In genomic region chr20:35615667-35616464, GRCh38 we compare ENCODE assay signal across 8 cellular contexts. TPM values are rescaled to one million over a fixed set of nuclear protein-coding genes. Genes with fewer than 3 reads are reported as not detected.
DNase-seq lines count a peak whose midpoint lies in the region; ATAC-seq and TF ChIP-seq lines count a peak whose summit lies in the region.

SPAG4 (plus strand) TSS chr20:35615829; CDS start chr20:35616004, 175 bp downstream.

- H3K23ac ChIP-seq in IMR-90 (ENCODE audit: low read depth, low read length) = no peak within 1 kb of the TSS; the same call in 1 of the 2 replicates

- H3K4ac ChIP-seq in IMR-90 (ENCODE audit: low read depth, low read length) = peak within 1 kb of the TSS; percentile 73

- H3K27me3 Mint-ChIP-seq in Calu3 (ENCODE audit: unreplicated experiment) = no peaks in the 10 kb centered on the region
- no peaks in the 10 kb centered on the region for H3K27me3 Mint-ChIP-seq in activated T-cell treated with anti-CD3 and anti-CD28 coated beads, Interleukin-2, amount 50 U/mL, for 72 hours (ENCODE audit: low read depth)
- H3K27me3 Mint-ChIP-seq in naive thymus-derived CD4-positive, alpha-beta T cell = peaks cover 0 to 3% (median 0%) of the 10 kb centered on the region in 5 donors

- intact Hi-C loops in Calu3 (cut with micrococcal nuclease; ENCODE audit: unreplicated experiment) (loop anchor here (5.0 kb wide), 3 partner anchors 46 to 266 kb away; partner anchors contain the start of genes CPNE1 and RBM12), IMR-90 (cut with micrococcal nuclease) (loop anchor here (10.0 kb wide), 1 partner anchor 101 kb away; no protein-coding TSS in a partner anchor), PC-9 (cut with micrococcal nuclease; ENCODE audit: unreplicated experiment) (loop anchor here (1.0 to 5.0 kb wide), 7 partner anchors 40 to 164 kb away; partner anchors contain the start of genes NFS1 and ROMO1), esophagus squamous epithelium (cut with DNase I) (no loop called here)
- intact Hi-C loops in naive thymus-derived CD4-positive, alpha-beta T cell (cut with micrococcal nuclease) = loop anchor here (1.0 to 5.0 kb wide), 19 partner anchors 15 to 1623 kb away; partner anchors contain the start of genes CPNE1 (in 2 of the 2), ERGIC3 (in 2 of the 2), RBM12 (in 2 of the 2) and RBM39 (in 2 of the 2)

- CTCF ChIA-PET in Calu3 (lab: Charles Lee) = interaction anchor here (0.6 to 1.5 kb wide), 18 partner anchors 9 to 732 kb away, joined by 3 to 9 read pairs (median 4); partner anchors contain the start of genes CEP250 and ERGIC3
- CTCF ChIA-PET in IMR-90 (lab: Yijun Ruan, JAX) = interaction anchor here (1.6 kb wide), 1 partner anchor 15 kb away, joined by 4 read pairs; no protein-coding TSS in a partner anchor
- CTCF ChIA-PET in PC-9 (lab: Charles Lee) = interaction anchor here (0.5 to 1.0 kb wide), 6 partner anchors 9 to 530 kb away, joined by 3 to 13 read pairs (median 5); no protein-coding TSS in a partner anchor
- CTCF ChIA-PET in naive thymus-derived CD4-positive, alpha-beta T cell (lab: Charles Lee) = interaction anchor here (0.6 to 1.5 kb wide), 3 partner anchors 10 to 54 kb away, joined by 3 to 7 read pairs (median 7); no protein-coding TSS in a partner anchor

- H4K8ac ChIP-seq in IMR-90 (ENCODE audit: low read depth in 2 of 2, low read length in 2 of 2) = peak within 1 kb of the TSS; percentile 78 to 92

- H2AK9ac ChIP-seq in IMR-90 (replicated peaks; ENCODE audit: low read depth, low read length, poor library complexity) = peak within 1 kb of the TSS; percentile 65

- H2BK15ac ChIP-seq in IMR-90 (ENCODE audit: low read depth, low read length) = no peak within 1 kb of the TSS; the same call in 2 of the 3 replicates

- H3K79me2 ChIP-seq in PC-9 (ENCODE audit: low read depth) = peaks cover 11% of the 10 kb centered on the region

- peak within 1 kb of the TSS; percentile 73 for H3K4me2 ChIP-seq in IMR-90 (ENCODE audit: low read depth, low read length)
- H3K4me2 ChIP-seq in PC-9 = peak within 1 kb of the TSS; percentile 100

- BruUV-seq in Calu3 (replicated peaks; lab: Mats Ljungman, UMichigan) (TSS peak; percentile 58), IMR-90 (replicated peaks; lab: Mats Ljungman, UMichigan) (no TSS peak), PC-9 (replicated peaks; lab: Mats Ljungman, UMichigan) (TSS peak; percentile 53)

- no peak within 1 kb of the TSS for H3K56ac ChIP-seq in IMR-90 (ENCODE audit: extremely low read depth, insufficient read depth, low read length)

- dilution Hi-C loops in IMR-90 (cut with HindIII; ENCODE audit: low sequenced_read_pairs, unreplicated experiment) = no loop called here

- 1% methylated on average over 46 of the region's 68 CpGs; no CpG with 5 or more reads in 1 of the 2 experiments for WGBS in IMR-90 (ENCODE audit: extremely low coverage in 2 of 2, insufficient read length in 1 of 2), 2 experiments
- 2% methylated on average over 19 of the region's 68 CpGs; no CpG with 5 or more reads in 1 of the 2 donors for WGBS in esophagus squamous epithelium, 2 donors

- 0 out of 2 replicates have a peak within 1 kb of the TSS, but pooled peaks have one; percentile 19 for H3K14ac ChIP-seq in IMR-90 (replicated peaks; ENCODE audit: low read depth, low read length)

- H3K4me3 ChIP-seq in IMR-90 (ENCODE audit: insufficient read depth, low read depth, low read length) = peak within 1 kb of the TSS; percentile 48
- peak within 1 kb of the TSS; percentile 64 for H3K4me3 ChIP-seq in PC-9
- peak within 1 kb of the TSS; percentile 45 to 75 (median 58) for H3K4me3 ChIP-seq in esophagus squamous epithelium
- H3K4me3 ChIP-seq in naive thymus-derived CD4-positive, alpha-beta T cell (ENCODE audit: low read length) = peak within 1 kb of the TSS; percentile 84

- H3K36me3 Mint-ChIP-seq in Calu3 (ENCODE audit: insufficient read depth, unreplicated experiment) = peaks cover 73% of the 10 kb centered on the region
- H3K36me3 Mint-ChIP-seq in activated T-cell treated with anti-CD3 and anti-CD28 coated beads, Interleukin-2, amount 50 U/mL, for 72 hours (ENCODE audit: insufficient read depth in 2 of 2) = no peaks in the 10 kb centered on the region
- H3K36me3 Mint-ChIP-seq in naive thymus-derived CD4-positive, alpha-beta T cell = no peaks in the 10 kb centered on the region
- H3K36me3 Mint-ChIP-seq in stimulated activated effector memory CD8-positive, alpha-beta T cell treated with anti-CD3 and anti-CD28 coated beads, Interleukin-12 subunit alpha, Interleukin-12 subunit beta, amount 100 ng/mL, for 72 hours = peaks cover 54% of the 10 kb centered on the region

- no peak within 1 kb of the TSS for H3K18ac ChIP-seq in IMR-90 (ENCODE audit: low read depth, low read length)

- H3K4me1 ChIP-seq in IMR-90 (ENCODE audit: control insufficient read depth, insufficient read depth, low read length) (peaks cover 13% of the 10 kb centered on the region), PC-9 (replicated peaks; ENCODE audit: insufficient read depth) (peaks cover 24% of the 10 kb centered on the region), esophagus squamous epithelium (peaks cover 21 to 47% (median 30%) of the 10 kb centered on the region in 3 donors)
- peaks cover 16 to 28% of the 10 kb centered on the region in 2 donors for H3K4me1 ChIP-seq in naive thymus-derived CD4-positive, alpha-beta T cell (ENCODE audit: control insufficient read depth in 2 of 2, insufficient read depth in 2 of 2, low read length in 2 of 2)

- H2AFZ ChIP-seq in IMR-90 (replicated peaks; ENCODE audit: low read length, poor library complexity) (peak within 1 kb of the TSS; percentile 93), PC-9 (peak within 1 kb of the TSS; percentile 93)

- peak within 1 kb of the TSS; percentile 18; the same call in 1 of the 2 replicates for H4K5ac ChIP-seq in IMR-90 (ENCODE audit: low read depth, low read length)

- TF ChIP-seq CTCF in Calu3 (IDR thresholded peaks at IDR 0.05; ENCODE audit: unreplicated experiment) (no peak), IMR-90 (conservative IDR thresholded peaks at IDR 0.05; ENCODE audit: low read depth, low read length) (no peak), PC-9 (conservative IDR thresholded peaks at IDR 0.05) (no peak), esophagus squamous epithelium (IDR thresholded peaks at IDR 0.05) (no peak)

- peaks cover 41% of the 10 kb centered on the region for H3F3A ChIP-seq in PC-9 (ENCODE audit: insufficient read depth, low read depth)

- H3K4me1 Mint-ChIP-seq in Calu3 (ENCODE audit: low read depth, unreplicated experiment) = peaks cover 49% of the 10 kb centered on the region
- peaks cover 55% of the 10 kb centered on the region for H3K4me1 Mint-ChIP-seq in activated T-cell treated with anti-CD3 and anti-CD28 coated beads, Interleukin-2, amount 50 U/mL, for 72 hours (ENCODE audit: low read depth)
- peaks cover 16 to 46% (median 35%) of the 10 kb centered on the region in 7 donors for H3K4me1 Mint-ChIP-seq in naive thymus-derived CD4-positive, alpha-beta T cell
- H3K4me1 Mint-ChIP-seq in stimulated activated effector memory CD8-positive, alpha-beta T cell treated with anti-CD3 and anti-CD28 coated beads, Interleukin-12 subunit alpha, Interleukin-12 subunit beta, amount 100 ng/mL, for 72 hours = peaks cover 53% of the 10 kb centered on the region

- H3K27me3 ChIP-seq in IMR-90 (ENCODE audit: control insufficient read depth, insufficient read depth, low read length) (no peaks in the 10 kb centered on the region), PC-9 (ENCODE audit: insufficient read depth, low read depth) (no peaks in the 10 kb centered on the region), esophagus squamous epithelium (no peaks in the 10 kb centered on the region)
- H3K27me3 ChIP-seq in naive thymus-derived CD4-positive, alpha-beta T cell (ENCODE audit: control insufficient read depth in 2 of 2, insufficient read depth in 2 of 2, low read length in 2 of 2) = no peaks in the 10 kb centered on the region

- H3K9ac ChIP-seq in IMR-90 (ENCODE audit: low read depth, low read length) = peak within 1 kb of the TSS; percentile 46; the same call in 1 of the 2 replicates

- peaks cover 0 to 20% of the 10 kb centered on the region in 2 experiments; a peak in 3 of 4 replicates for H3K79me1 ChIP-seq in IMR-90 (ENCODE audit: low read depth in 1 of 2, low read length in 2 of 2)

- no peak within 1 kb of the TSS for H2BK20ac ChIP-seq in IMR-90 (ENCODE audit: low read depth, low read length)

- TF ChIP-seq POLR2A in IMR-90 (IDR thresholded peaks at IDR 0.05; ENCODE audit: low read depth, low read length) (peak; percentile 84), esophagus squamous epithelium (IDR thresholded peaks at IDR 0.05) (peak in 2 of 4 donors; percentile 69 to 83)

- DNase-seq in Calu3 (peak; percentile 100), IMR-90 (peak; percentile 78), PC-9 (peak in 1 of 2 experiments; percentile 100), esophagus squamous epithelium (lab: John Stamatoyannopoulos, UW) (peak; percentile 97)
- peak; percentile 80 to 100 for DNase-seq in activated T-cell treated with anti-CD3 and anti-CD28 coated beads, Interleukin-2, amount 50 U/mL, for 72 hours
- peak; percentile 99 to 100 (median 99) for DNase-seq in naive thymus-derived CD4-positive, alpha-beta T cell
- DNase-seq in stimulated activated effector memory CD8-positive, alpha-beta T cell treated with anti-CD3 and anti-CD28 coated beads, Interleukin-12 subunit alpha, Interleukin-12 subunit beta, amount 100 ng/mL, for 72 hours (ENCODE audit: low spot score in 2 of 2) = peak in 1 of 2 donors; percentile 99

- ATAC-seq in GM21526 (IDR thresholded peaks at IDR 0.05; ENCODE audit: low FRiP score, unreplicated experiment) (peak; percentile 67), IMR-90 (ENCODE audit: low read depth) (peak; percentile 90)
- peak; percentile 83 to 85 for ATAC-seq in activated T-cell treated with anti-CD3 and anti-CD28 coated beads, Interleukin-2, amount 50 U/mL, for 72 hours (replicated peaks in 1 of 2)
- peak; percentile 92 for ATAC-seq in naive thymus-derived CD4-positive, alpha-beta T cell
- peak; percentile 85 for ATAC-seq in stimulated activated effector memory CD8-positive, alpha-beta T cell treated with anti-CD3 and anti-CD28 coated beads, Interleukin-12 subunit alpha, Interleukin-12 subunit beta, amount 100 ng/mL, for 72 hours

- H4K91ac ChIP-seq in IMR-90 (ENCODE audit: insufficient read depth, low read depth, low read length) = peak within 1 kb of the TSS; percentile 47

- H3K9me2 ChIP-seq in PC-9 (ENCODE audit: insufficient read depth) = no peaks in the 10 kb centered on the region

- H2AK5ac ChIP-seq in IMR-90 (ENCODE audit: low read depth, low read length) = no peak within 1 kb of the TSS

- TF ChIP-seq RAD21 in IMR-90 (IDR thresholded peaks at IDR 0.05; ENCODE audit: low read length) = no peak

- H3K36me3 ChIP-seq in IMR-90 (ENCODE audit: control insufficient read depth, insufficient read depth, low read length) = no peaks in the 10 kb centered on the region
- no peaks in the 10 kb centered on the region for H3K36me3 ChIP-seq in PC-9 (ENCODE audit: low read depth)
- H3K36me3 ChIP-seq in esophagus squamous epithelium = peaks cover 0 to 3% (median 0%) of the 10 kb centered on the region in 3 donors
- H3K36me3 ChIP-seq in naive thymus-derived CD4-positive, alpha-beta T cell (ENCODE audit: control insufficient read depth in 2 of 3, insufficient read depth in 3 of 3, low read length in 3 of 3) = no peaks in the 10 kb centered on the region

- 0 out of 2 replicates have a peak, but pooled peaks cover 4% of the 10 kb centered on the region for H4K20me1 ChIP-seq in IMR-90 (ENCODE audit: insufficient read depth, low read length)
- no peaks in the 10 kb centered on the region for H4K20me1 ChIP-seq in PC-9 (ENCODE audit: insufficient read depth)

- H3K9me3 ChIP-seq in IMR-90 (ENCODE audit: control insufficient read depth, insufficient read depth, low read length) (no peaks in the 10 kb centered on the region), PC-9 (ENCODE audit: insufficient read depth, low read depth) (no peaks in the 10 kb centered on the region), esophagus squamous epithelium (no peaks in the 10 kb centered on the region)
- no peaks in the 10 kb centered on the region for H3K9me3 ChIP-seq in naive thymus-derived CD4-positive, alpha-beta T cell (ENCODE audit: control insufficient read depth in 2 of 3, low read length in 3 of 3)

- no peaks in the 10 kb centered on the region for H3K9me1 ChIP-seq in IMR-90 (ENCODE audit: insufficient read depth, low read length)

- peak within 1 kb of the TSS; percentile 100 for H3K27ac Mint-ChIP-seq in Calu3 (ENCODE audit: unreplicated experiment)
- peak within 1 kb of the TSS; percentile 89 for H3K27ac Mint-ChIP-seq in activated T-cell treated with anti-CD3 and anti-CD28 coated beads, Interleukin-2, amount 50 U/mL, for 72 hours
- H3K27ac Mint-ChIP-seq in naive thymus-derived CD4-positive, alpha-beta T cell = peak within 1 kb of the TSS; percentile 89 to 100 (median 99)
- peak within 1 kb of the TSS; percentile 94 for H3K27ac Mint-ChIP-seq in stimulated activated effector memory CD8-positive, alpha-beta T cell treated with anti-CD3 and anti-CD28 coated beads, Interleukin-12 subunit alpha, Interleukin-12 subunit beta, amount 100 ng/mL, for 72 hours

- in situ Hi-C loops in IMR-90 (cut with MboI; ENCODE audit: low sequenced_read_pairs) = no loop called here

- H2BK120ac ChIP-seq in IMR-90 (ENCODE audit: low read depth, low read length) = no peak within 1 kb of the TSS; the same call in 1 of the 2 replicates

- POLR2A ChIA-PET in IMR-90 (lab: Charles Lee; ENCODE audit: unreplicated experiment) = interaction anchor here (0.6 to 0.7 kb wide), 2 partner anchors 18 to 348 kb away, joined by 3 to 12 read pairs; no protein-coding TSS in a partner anchor
- POLR2A ChIA-PET in PC-9 (lab: Charles Lee; ENCODE audit: unreplicated experiment) = interaction anchor here (0.5 to 1.1 kb wide), 9 partner anchors 9 to 297 kb away, joined by 3 to 24 read pairs (median 6); partner anchors contain the start of genes CPNE1 and RBM12
- POLR2A ChIA-PET in naive thymus-derived CD4-positive, alpha-beta T cell (lab: Charles Lee) = interaction anchor here (0.6 to 7.1 kb wide), 14 partner anchors 11 to 338 kb away, joined by 3 to 72 read pairs (median 4); partner anchors contain the start of genes CEP250, CPNE1, PHF20 and RBM12

- peak within 1 kb of the TSS; percentile 94 for H3K4me3 Mint-ChIP-seq in Calu3 (ENCODE audit: low read depth, unreplicated experiment)
- peak within 1 kb of the TSS; percentile 86 to 89 for H3K4me3 Mint-ChIP-seq in activated T-cell treated with anti-CD3 and anti-CD28 coated beads, Interleukin-2, amount 50 U/mL, for 72 hours
- peak within 1 kb of the TSS; percentile 88 to 98 (median 91) for H3K4me3 Mint-ChIP-seq in naive thymus-derived CD4-positive, alpha-beta T cell
- peak within 1 kb of the TSS; percentile 87 for H3K4me3 Mint-ChIP-seq in stimulated activated effector memory CD8-positive, alpha-beta T cell treated with anti-CD3 and anti-CD28 coated beads, Interleukin-12 subunit alpha, Interleukin-12 subunit beta, amount 100 ng/mL, for 72 hours

- no peaks in the 10 kb centered on the region for H3K9me3 Mint-ChIP-seq in Calu3 (ENCODE audit: low read depth, unreplicated experiment)
- no peaks in the 10 kb centered on the region for H3K9me3 Mint-ChIP-seq in activated T-cell treated with anti-CD3 and anti-CD28 coated beads, Interleukin-2, amount 50 U/mL, for 72 hours
- H3K9me3 Mint-ChIP-seq in naive thymus-derived CD4-positive, alpha-beta T cell = no peaks in the 10 kb centered on the region
- no peaks in the 10 kb centered on the region for H3K9me3 Mint-ChIP-seq in stimulated activated effector memory CD8-positive, alpha-beta T cell treated with anti-CD3 and anti-CD28 coated beads, Interleukin-12 subunit alpha, Interleukin-12 subunit beta, amount 100 ng/mL, for 72 hours

- peak within 1 kb of the TSS; percentile 60 for H3K27ac ChIP-seq in IMR-90 (ENCODE audit: insufficient read depth, low read length)
- peak within 1 kb of the TSS; percentile 80 for H3K27ac ChIP-seq in PC-9
- peak within 1 kb of the TSS; percentile 84 to 94 (median 89) for H3K27ac ChIP-seq in esophagus squamous epithelium
- peak within 1 kb of the TSS; percentile 97 for H3K27ac ChIP-seq in naive thymus-derived CD4-positive, alpha-beta T cell (ENCODE audit: low read depth, low read length)

- H2BK5ac ChIP-seq in IMR-90 (ENCODE audit: low read depth, low read length, poor library complexity, severe bottlenecking) = peak within 1 kb of the TSS; percentile 53

RNA-seq across cellular contexts. Expression of gene SPAG4, which starts in this region (rescaled TPM):
- total RNA-seq in Calu3 (2022) (7.7 and 15.9 TPM in 2 replicates), IMR-90 (2012; rRNA removed) (1.8 and 1.9 TPM in 2 replicates), PC-9 (2021) (14.1 and 22.9 TPM in 2 replicates), esophagus squamous epithelium (1 to 10 TPM in 2 of 4 donors, under 1 TPM in 2; 0.44 to 4.8 (median 2.6) TPM)
- 5.5 and 5.8 TPM in 2 replicates for polyA plus RNA-seq in IMR-90 (2012; rRNA removed)
- 4.8 and 7.3 TPM in 2 replicates for polyA plus RNA-seq in IMR-90 (2012; cell fraction: cytosol; rRNA removed)
- polyA plus RNA-seq in IMR-90 (2012; cell fraction: nucleus; rRNA removed; ENCODE audit: low replicate concordance) = 17.5 and 19.5 TPM in 2 replicates
- 1 to 10 TPM; 8.7 to 9.8 TPM for total RNA-seq in activated T-cell treated with anti-CD3 and anti-CD28 coated beads, Interleukin-2, amount 50 U/mL, for 72 hours
- total RNA-seq in naive thymus-derived CD4-positive, alpha-beta T cell = 10 to 100 TPM in 2 of 5 experiments, 1 to 10 TPM in 2, under 1 TPM in 1; 0.35 to 25.0 (median 2.7) TPM
- not detected for polyA plus RNA-seq in naive thymus-derived CD4-positive, alpha-beta T cell
